In genomic region chr11:76668362-76669155, GRCh38 we compare ENCODE assay signal across 11 cellular contexts. TPM values are rescaled to one million over a fixed set of nuclear protein-coding genes. Genes with fewer than 3 reads are reported as not detected.
A peak's percentile ranks its signal among the peaks of the same experiment; 100 is the strongest.
DNase-seq lines count a peak whose midpoint lies in the region; ATAC-seq, FAIRE-seq and TF ChIP-seq lines count a peak whose summit lies in the region.
"Had no signal": no experiment of that assay in that cellular context is flagged by ENCODE, and none has a peak within 500 bp of the region (broad histone marks: within the 10 kb centered on the region; RNA-seq: fewer than 3 reads in every experiment).

No MANE protein-coding gene starts in this region.

- H3K4ac ChIP-seq in H1 (replicated peaks; ENCODE audit: insufficient read length, low read depth, low read length) = no peak overlapping the region

- H3K4me1 ChIP-seq in H1 (replicated peaks in 1 of 4; ENCODE audit: control insufficient read depth in 3 of 4, insufficient read depth in 4 of 4, low read length in 3 of 4) = peaks cover 0 to 9% (median 1%) of the 10 kb centered on the region in 4 experiments; a peak in 5 of 7 replicates

- intact Hi-C loops in activated CD4-positive, alpha-beta T cell treated with anti-CD3 and anti-CD28 coated beads, Interleukin-2, amount 10 ng/mL, durations not matched to agents 24 days and 14 days (cut with micrococcal nuclease) = loop anchor here (10.0 kb wide), 1 partner anchor 774 kb away; no protein-coding TSS in a partner anchor

- H3K18ac ChIP-seq in H1 (ENCODE audit: extremely low read depth, low read length) = no peak overlapping the region

- H3K23me2 ChIP-seq in H1 (ENCODE audit: low read depth, low read length) = peaks cover 5% of the 10 kb centered on the region; the same call in 1 of the 2 replicates

- peaks cover 45% of the 10 kb centered on the region for H3K4me1 Mint-ChIP-seq in activated CD4-positive, alpha-beta T cell treated with anti-CD3 and anti-CD28 coated beads, Interleukin-2, amount 10 ng/mL, durations not matched to agents 24 days and 14 days
- peaks cover 19 to 82% (median 46%) of the 10 kb centered on the region in 4 donors for H3K4me1 Mint-ChIP-seq in naive thymus-derived CD8-positive, alpha-beta T cell
- peaks cover 26% of the 10 kb centered on the region for H3K4me1 Mint-ChIP-seq in type B pancreatic cell (ENCODE audit: unreplicated experiment)

- H4K20me1 ChIP-seq in H1 (replicated peaks in 1 of 2; ENCODE audit: control insufficient read depth in 1 of 2, insufficient read depth in 2 of 2, low read length in 2 of 2) = peaks cover 0 to 2% of the 10 kb centered on the region in 2 experiments

- H3K9ac ChIP-seq in H1 (replicated peaks in 1 of 4; ENCODE audit: extremely low read depth in 1 of 4, low read depth in 3 of 4, low read length in 3 of 4) = no peak overlapping the region

- H3K14ac ChIP-seq in H1 (ENCODE audit: insufficient read length) = no peak overlapping the region

- no peaks in the 10 kb centered on the region for H3K79me2 ChIP-seq in H1 (ENCODE audit: control insufficient read depth in 1 of 2, insufficient read depth in 2 of 2, low read length in 2 of 2)

- H3K4me3 Mint-ChIP-seq in activated CD4-positive, alpha-beta T cell treated with anti-CD3 and anti-CD28 coated beads, Interleukin-2, amount 10 ng/mL, durations not matched to agents 24 days and 14 days = peak overlapping the region; percentile 79
- peak overlapping the region in 6 of 10 donors; percentile 26 to 70 (median 54) for H3K4me3 Mint-ChIP-seq in naive thymus-derived CD8-positive, alpha-beta T cell
- H3K4me3 Mint-ChIP-seq in type B pancreatic cell = peak overlapping the region; percentile 76

- H4K91ac ChIP-seq in H1 (replicated peaks; ENCODE audit: insufficient read length, low read length) = no peak overlapping the region

- TF ChIP-seq CTCF in H1 (IDR thresholded peaks at IDR 0.05; ENCODE audit: control extremely low read depth in 1 of 3, insufficient read depth in 1 of 3, low read depth in 1 of 3, low read length in 3 of 3) (no peak), type B pancreatic cell (conservative IDR thresholded peaks at IDR 0.05) (no peak)

- H2BK120ac ChIP-seq in H1 (replicated peaks; ENCODE audit: low read depth, low read length) = no peak overlapping the region

- H2AK5ac ChIP-seq in H1 (ENCODE audit: low read depth, low read length) = no peak overlapping the region

- no peak overlapping the region for H2BK12ac ChIP-seq in H1 (ENCODE audit: low read depth, low read length)

- H3K4me2 ChIP-seq in H1 (ENCODE audit: insufficient read depth in 1 of 2, low read depth in 2 of 2, low read length in 2 of 2) = no peak overlapping the region
- H3K4me2 ChIP-seq: A549 had no signal

- H4K5ac ChIP-seq in H1 (ENCODE audit: insufficient read length, low read depth, low read length) = no peak overlapping the region

- H3K23ac ChIP-seq in H1 (ENCODE audit: insufficient read length) = no peak overlapping the region

- peaks cover 28% of the 10 kb centered on the region for H3K27me3 Mint-ChIP-seq in activated CD4-positive, alpha-beta T cell treated with anti-CD3 and anti-CD28 coated beads, Interleukin-2, amount 10 ng/mL, durations not matched to agents 24 days and 14 days
- H3K27me3 Mint-ChIP-seq in naive thymus-derived CD8-positive, alpha-beta T cell = peaks cover 12 to 21% (median 19%) of the 10 kb centered on the region in 5 donors
- H3K27me3 Mint-ChIP-seq in type B pancreatic cell = peaks cover 29% of the 10 kb centered on the region

- no peak overlapping the region for H2BK15ac ChIP-seq in H1 (ENCODE audit: low read length)

- no peak overlapping the region for H3K4me3 ChIP-seq in H1 (ENCODE audit: extremely low read depth in 1 of 4, insufficient read depth in 2 of 4, low read depth in 3 of 4, low read length in 4 of 4)
- H3K4me3 ChIP-seq: A549 had no signal

- no peak overlapping the region for H2BK5ac ChIP-seq in H1 (ENCODE audit: low read depth, low read length)

- H3K56ac ChIP-seq in H1 (replicated peaks; ENCODE audit: insufficient read length, low read depth, low read length) = no peak overlapping the region

- 87% methylated on average over 2 of the region's 3 CpGs; no CpG with 5 or more reads in 1 of the 2 experiments for WGBS in H1 (ENCODE audit: extremely low coverage in 1 of 2, insufficient coverage in 1 of 2, insufficient read length in 1 of 2, insufficient replicate concordance in 2 of 2, low coverage in 1 of 2, low lambda C conversion rate in 2 of 2, missing lambda C conversion rate in 1 of 2), 2 experiments

- peaks cover 0 to 26% (median 17%) of the 10 kb centered on the region in 4 experiments; a peak in 5 of 7 replicates for H3K27me3 ChIP-seq in H1 (replicated peaks in 1 of 4; ENCODE audit: control insufficient read depth in 3 of 4, extremely low read depth in 1 of 4, insufficient read depth in 3 of 4, low read length in 3 of 4)

- TF ChIP-seq EP300 in H1 (IDR thresholded peaks at IDR 0.05; ENCODE audit: borderline replicate concordance in 1 of 2, low read depth in 2 of 2, low read length in 2 of 2) = no peak

- no peak for TF ChIP-seq RAD21 in H1 (IDR thresholded peaks at IDR 0.05 in 1 of 2, conservative IDR thresholded peaks at IDR 0.05 in 1 of 2; ENCODE audit: low read depth in 2 of 2, low read length in 2 of 2)

- H3K36me3 Mint-ChIP-seq in activated CD4-positive, alpha-beta T cell treated with anti-CD3 and anti-CD28 coated beads, Interleukin-2, amount 10 ng/mL, durations not matched to agents 24 days and 14 days (ENCODE audit: low read depth) = peaks cover 2% of the 10 kb centered on the region
- H3K36me3 Mint-ChIP-seq in naive thymus-derived CD8-positive, alpha-beta T cell = no peaks in the 10 kb centered on the region
- no peaks in the 10 kb centered on the region for H3K36me3 Mint-ChIP-seq in type B pancreatic cell

- no peak for DNase-seq in activated CD4-positive, alpha-beta T cell treated with anti-CD3 and anti-CD28 coated beads, Interleukin-2, amount 10 ng/mL, durations not matched to agents 24 days and 14 days
- no peak for DNase-seq in activated CD4-positive, alpha-beta T cell treated with anti-CD3 and anti-CD28 coated beads for 1 hour
- DNase-seq in H1 (ENCODE audit: low read depth in 1 of 2, low spot score in 2 of 2) (no peak), type B pancreatic cell (ENCODE audit: extremely low spot score, unreplicated experiment) (no peak), cerebellar nuclear complex (lab: John Stamatoyannopoulos, UW) (no peak), ACHN (no peak)
- DNase-seq in naive thymus-derived CD8-positive, alpha-beta T cell = peak in 1 of 10 donors; percentile 63
- no peak for DNase-seq in activated CD4-positive, CD25-positive, alpha-beta regulatory T cell (lab: John Stamatoyannopoulos, UW)
- DNase-seq: effector CD8-positive, alpha-beta T cell had no signal

- no peak overlapping the region for H4K8ac ChIP-seq in H1 (ENCODE audit: extremely low read depth, insufficient read depth, low read length)

- H3K27ac ChIP-seq in H1 (ENCODE audit: low read depth, low read length) = no peak overlapping the region
- H3K27ac ChIP-seq: A549 had no signal

- H2BK20ac ChIP-seq in H1 (ENCODE audit: low read length) = no peak overlapping the region

- no peaks in the 10 kb centered on the region for H3K9me3 Mint-ChIP-seq in activated CD4-positive, alpha-beta T cell treated with anti-CD3 and anti-CD28 coated beads, Interleukin-2, amount 10 ng/mL, durations not matched to agents 24 days and 14 days
- H3K9me3 Mint-ChIP-seq in naive thymus-derived CD8-positive, alpha-beta T cell = no peaks in the 10 kb centered on the region
- no peaks in the 10 kb centered on the region for H3K9me3 Mint-ChIP-seq in type B pancreatic cell

- in situ Hi-C loops in ACHN (cut with HindIII; ENCODE audit: low pct_ligation_motif_present, low pct_unique_long_range_greater_than_20kb, low sequenced_read_pairs) = no loop called here

- CTCF ChIA-PET in H1 (lab: Charles Lee; ENCODE audit: partially characterized antibody) = interaction anchor here (0.8 to 3.3 kb wide), 5 partner anchors 8 to 70 kb away, joined by 3 to 18 read pairs (median 4); no protein-coding TSS in a partner anchor

- ATAC-seq in naive thymus-derived CD8-positive, alpha-beta T cell = no peak
- ATAC-seq: A549, left lobe of liver had no signal

- no peaks in the 10 kb centered on the region for H3K36me3 ChIP-seq in H1 (ENCODE audit: control insufficient read depth in 2 of 4, insufficient read depth in 4 of 4, low read length in 3 of 4)

- no peak for FAIRE-seq in H1 (lab: Jason Lieb, UNC)
- FAIRE-seq: A549 had no signal

- no peak overlapping the region for H3K27ac Mint-ChIP-seq in activated CD4-positive, alpha-beta T cell treated with anti-CD3 and anti-CD28 coated beads, Interleukin-2, amount 10 ng/mL, durations not matched to agents 24 days and 14 days
- peak overlapping the region in 2 of 10 donors; percentile 8 to 15 for H3K27ac Mint-ChIP-seq in naive thymus-derived CD8-positive, alpha-beta T cell
- no peak overlapping the region for H3K27ac Mint-ChIP-seq in type B pancreatic cell

- no peaks in the 10 kb centered on the region for H3K79me1 ChIP-seq in H1 (ENCODE audit: low read depth, low read length)

- POLR2A ChIA-PET in H1 (lab: Charles Lee; ENCODE audit: partially characterized antibody) = interaction anchor here (0.8 kb wide), 1 partner anchor 140 kb away, joined by 3 read pairs; no protein-coding TSS in a partner anchor
- POLR2A ChIA-PET in naive thymus-derived CD8-positive, alpha-beta T cell (lab: Charles Lee) = interaction anchor here (0.7 kb wide), 1 partner anchor 273 kb away, joined by 3 read pairs; no protein-coding TSS in a partner anchor

- no peaks in the 10 kb centered on the region for H3K9me3 ChIP-seq in H1 (ENCODE audit: insufficient read depth in 2 of 2, low read depth in 1 of 2, low read length in 1 of 2)
- H3K9me3 ChIP-seq: A549 had no signal

- no peak overlapping the region for H2AFZ ChIP-seq in H1 (ENCODE audit: low read length)

- TF ChIP-seq POLR2A in H1 (IDR thresholded peaks at IDR 0.05; ENCODE audit: control extremely low read depth in 1 of 2, low read depth in 2 of 2, low read length in 2 of 2) = no peak

TF ChIP-seq in H1, 55 proteins besides CTCF, POLR2A, EP300 and RAD21 (continues in another document):
- TF ChIP-seq RNF2 (IDR thresholded peaks at IDR 0.05; ENCODE audit: borderline replicate concordance, low read depth, low read length, missing control alignments, poor library complexity, severe bottlenecking) = no peak

RNA-seq across cellular contexts. Expression of gene LRRC32, which starts 2.0 kb away (rescaled TPM):
- total RNA-seq in activated CD4-positive, alpha-beta T cell treated with anti-CD3 and anti-CD28 coated beads, Interleukin-2, amount 10 ng/mL, durations not matched to agents 24 days and 14 days = 6.6 and 8.6 TPM in 2 replicates
- 0.44 and 0.99 TPM in 2 replicates for total RNA-seq in H1 (2021; fragmentation: NEBNext Ultra II Directional; extraction: Animal tissue kit (Norgen Biotek cat#: 25700))
- polyA plus RNA-seq in H1 (2011; rRNA removed) = 1.9 and 2.0 TPM in 2 replicates
- polyA plus RNA-seq in H1 (2011; cell fraction: cytosol; rRNA removed) = 1.0 TPM
- polyA plus RNA-seq in H1 (2011; cell fraction: nucleus; rRNA removed) = 0.88 TPM
- polyA plus RNA-seq in H1 (2012, experiment 1 of 2) = 1.0 to 3.3 TPM (median 1.7 TPM) in 4 replicates
- polyA plus RNA-seq in H1 (2012, experiment 2 of 2) = 1.0 TPM
- 1.1 TPM for polyA plus RNA-seq in H1 (2013, experiment 1 of 2)
- polyA plus RNA-seq in H1 (2013, experiment 2 of 2) = 1.2 TPM
- polyA minus RNA-seq in H1 (2011; rRNA and poly(A)+ RNA removed) = 0.95 and 1.2 TPM in 2 replicates
- 1.2 TPM for polyA minus RNA-seq in H1 (2011; cell fraction: cytosol; rRNA and poly(A)+ RNA removed)
- 0.50 TPM for polyA minus RNA-seq in H1 (2011; cell fraction: nucleus; rRNA and poly(A)+ RNA removed)
- under 1 TPM in 1 of 2 experiments, not detected in 1; 0.08 TPM for total RNA-seq in naive thymus-derived CD8-positive, alpha-beta T cell
- not detected for polyA plus RNA-seq in naive thymus-derived CD8-positive, alpha-beta T cell
- 4.3 and 5.4 TPM in 2 replicates for total RNA-seq in type B pancreatic cell (ENCODE audit: low replicate concordance)
